Comparison of ENCODE assay signal across 9 cellular contexts in the genomic region with DNA sequence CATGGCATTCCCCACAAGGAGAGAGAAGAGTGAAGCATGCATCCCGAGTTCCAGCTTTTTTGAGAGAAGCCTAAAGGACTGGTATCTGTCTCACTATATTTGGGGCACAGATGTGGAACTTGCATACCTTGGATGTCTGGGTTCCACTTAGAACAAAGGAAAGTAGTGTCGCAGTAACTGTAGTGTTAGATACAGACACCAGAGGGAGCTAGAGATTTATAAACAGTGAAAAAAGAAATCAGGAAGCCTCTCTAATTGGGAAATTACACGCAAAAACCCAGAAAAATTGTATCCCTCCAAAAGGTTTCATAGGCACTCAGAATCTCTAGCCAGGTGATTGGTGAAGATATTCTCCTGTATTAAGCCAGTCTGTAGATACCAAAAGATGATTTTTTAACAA. TPM values are rescaled to one million over a fixed set of nuclear protein-coding genes. Genes with fewer than 3 reads are reported as not detected.
DNase-seq lines count a peak whose midpoint lies in the region; ATAC-seq and TF ChIP-seq lines count a peak whose summit lies in the region.
"Had no signal": no experiment of that assay in that cellular context is flagged by ENCODE, and none has a peak within 500 bp of the region (broad histone marks: within the 10 kb centered on the region; RNA-seq: fewer than 3 reads in every experiment).

No MANE protein-coding gene starts in this region.

- no peak overlapping the region for H2BK20ac ChIP-seq in IMR-90 (ENCODE audit: low read depth, low read length)

- H3K9me3 ChIP-seq in IMR-90 (ENCODE audit: control insufficient read depth, insufficient read depth, low read length) = no peaks in the 10 kb centered on the region; the same call in 1 of the 2 replicates
- H3K9me3 ChIP-seq in WERI-Rb-1 (ENCODE audit: severe bottlenecking) = no peaks in the 10 kb centered on the region
- H3K9me3 ChIP-seq in liver (ENCODE audit: control insufficient read depth in 4 of 4, low read length in 3 of 4) = no peaks in the 10 kb centered on the region
- H3K9me3 ChIP-seq: SJCRH30 had no signal

- H3K36me3 ChIP-seq in IMR-90 (ENCODE audit: control insufficient read depth, insufficient read depth, low read length) (no peaks in the 10 kb centered on the region), WERI-Rb-1 (no peaks in the 10 kb centered on the region), liver (ENCODE audit: control insufficient read depth in 4 of 4, insufficient read depth in 3 of 4, low read depth in 1 of 4, low read length in 3 of 4) (no peaks in the 10 kb centered on the region)
- H3K36me3 ChIP-seq: SJCRH30 had no signal

- no peak for ATAC-seq in IMR-90 (ENCODE audit: low read depth)

- no peak overlapping the region for H4K8ac ChIP-seq in IMR-90 (ENCODE audit: low read depth in 2 of 2, low read length in 2 of 2)

- H2AK5ac ChIP-seq in IMR-90 (ENCODE audit: low read depth, low read length) = no peak overlapping the region

- no peaks in the 10 kb centered on the region for H3K4me1 ChIP-seq in IMR-90 (ENCODE audit: control insufficient read depth, insufficient read depth, low read length)
- no peaks in the 10 kb centered on the region for H3K4me1 ChIP-seq in liver (ENCODE audit: control insufficient read depth in 4 of 4, insufficient read depth in 4 of 4, low read length in 3 of 4)
- H3K4me1 ChIP-seq: SJCRH30 had no signal

- dilution Hi-C loops in IMR-90 (cut with HindIII; ENCODE audit: low sequenced_read_pairs, unreplicated experiment) = no loop called here

- POLR2A ChIA-PET in IMR-90 (lab: Charles Lee; ENCODE audit: unreplicated experiment) = no interaction called here

- H3K14ac ChIP-seq in IMR-90 (replicated peaks; ENCODE audit: low read depth, low read length) = no peak overlapping the region

- no peak overlapping the region for H3K18ac ChIP-seq in IMR-90 (ENCODE audit: low read depth, low read length)

- peak; percentile 49 for TF ChIP-seq CTCF in IMR-90 (conservative IDR thresholded peaks at IDR 0.05; ENCODE audit: low read depth, low read length)
- peak; percentile 40; the same call in 1 of the 2 replicates for TF ChIP-seq CTCF in WERI-Rb-1 (IDR thresholded peaks at IDR 0.05; ENCODE audit: low read depth, low read length)
- TF ChIP-seq CTCF in liver (IDR thresholded peaks at IDR 0.05; ENCODE audit: low read depth, low read length, missing input control) = peak; percentile 65

- intact Hi-C loops in IMR-90 (cut with micrococcal nuclease) = no loop called here

- peak; percentile 48 for TF ChIP-seq RAD21 in IMR-90 (IDR thresholded peaks at IDR 0.05; ENCODE audit: low read length)
- peak; percentile 69 to 82 for TF ChIP-seq RAD21 in liver (IDR thresholded peaks at IDR 0.05)

- H3K4ac ChIP-seq in IMR-90 (ENCODE audit: low read depth, low read length) = no peak overlapping the region

- H3K27ac ChIP-seq in IMR-90 (ENCODE audit: insufficient read depth, low read length) (no peak overlapping the region), WERI-Rb-1 (no peak overlapping the region), liver (ENCODE audit: low read depth in 1 of 2, low read length in 2 of 2) (no peak overlapping the region)
- H3K27ac ChIP-seq: SJCRH30 had no signal

- no peak overlapping the region for H4K5ac ChIP-seq in IMR-90 (ENCODE audit: low read depth, low read length)

- CTCF ChIA-PET in IMR-90 (lab: Yijun Ruan, JAX) = no interaction called here

- H3K4me2 ChIP-seq in IMR-90 (ENCODE audit: low read depth, low read length) = no peak overlapping the region

- H2AFZ ChIP-seq in IMR-90 (replicated peaks; ENCODE audit: low read length, poor library complexity) = no peak overlapping the region

- H2BK5ac ChIP-seq in IMR-90 (ENCODE audit: low read depth, low read length, poor library complexity, severe bottlenecking) = no peak overlapping the region

- H4K91ac ChIP-seq in IMR-90 (ENCODE audit: insufficient read depth, low read depth, low read length) = no peak overlapping the region

- no peak overlapping the region for H3K4me3 ChIP-seq in IMR-90 (ENCODE audit: insufficient read depth, low read depth, low read length)
- H3K4me3 ChIP-seq in WERI-Rb-1 (ENCODE audit: low read depth, low read length) = no peak overlapping the region
- no peak overlapping the region for H3K4me3 ChIP-seq in liver (ENCODE audit: low read depth in 1 of 3, low read length in 3 of 3)
- H3K4me3 ChIP-seq: SJCRH30 had no signal

- in situ Hi-C loops in IMR-90 (cut with MboI; ENCODE audit: low sequenced_read_pairs) = no loop called here

- no TSS peak for BruUV-seq in IMR-90 (replicated peaks; lab: Mats Ljungman, UMichigan)

- no peaks in the 10 kb centered on the region for H3K79me1 ChIP-seq in IMR-90 (ENCODE audit: low read depth in 1 of 2, low read length in 2 of 2)

- H3K56ac ChIP-seq in IMR-90 (ENCODE audit: extremely low read depth, insufficient read depth, low read length) = no peak overlapping the region

- no peak overlapping the region for H2BK120ac ChIP-seq in IMR-90 (ENCODE audit: low read depth, low read length)

- H4K20me1 ChIP-seq in IMR-90 (ENCODE audit: insufficient read depth, low read length) = no peaks in the 10 kb centered on the region

- WGBS in IMR-90 (ENCODE audit: extremely low coverage in 2 of 2, insufficient read length in 1 of 2), 2 experiments = no CpG with 5 or more reads among the region's 3 CpGs
- 0% methylated on average over 3 of the region's 3 CpGs for WGBS in liver

- TF ChIP-seq POLR2A in IMR-90 (IDR thresholded peaks at IDR 0.05; ENCODE audit: low read depth, low read length) = no peak

- H2BK15ac ChIP-seq in IMR-90 (ENCODE audit: low read depth, low read length) = no peak overlapping the region

- no peak overlapping the region for H3K23ac ChIP-seq in IMR-90 (ENCODE audit: low read depth, low read length)

- no peak overlapping the region for H2AK9ac ChIP-seq in IMR-90 (replicated peaks; ENCODE audit: low read depth, low read length, poor library complexity)

- H3K9me1 ChIP-seq in IMR-90 (ENCODE audit: insufficient read depth, low read length) = no peaks in the 10 kb centered on the region

- H3K27me3 ChIP-seq in IMR-90 (ENCODE audit: control insufficient read depth, insufficient read depth, low read length) (no peaks in the 10 kb centered on the region), WERI-Rb-1 (ENCODE audit: insufficient read depth, low read depth, severe bottlenecking) (peaks cover 23% of the 10 kb centered on the region), liver (ENCODE audit: control insufficient read depth in 4 of 4, insufficient read depth in 4 of 4, low read length in 3 of 4) (peaks cover 0 to 2% (median 0%) of the 10 kb centered on the region in 4 donors)
- H3K27me3 ChIP-seq: SJCRH30 had no signal

- H3K9ac ChIP-seq in IMR-90 (ENCODE audit: low read depth, low read length) (no peak overlapping the region), liver (ENCODE audit: low read depth in 1 of 2, low read length in 2 of 2) (no peak overlapping the region)

- DNase-seq in ELR (ENCODE audit: low read depth) (peak; percentile 41), IMR-90 (no peak), WERI-Rb-1 (no peak), cortex of kidney (lab: John Stamatoyannopoulos, UW) (no peak)
- DNase-seq in effector CD4-positive, alpha-beta T cell = no peak
- no peak for DNase-seq in stimulated activated naive CD4-positive, alpha-beta T cell treated with Interleukin-2 at 50 U/mL for 16 hours (lab: John Stamatoyannopoulos, UW)
- DNase-seq in stimulated activated CD4-positive, alpha-beta T cell treated with anti-CD3 and anti-CD28 coated beads, Interleukin-1b, Interleukin-23, amount 100 ng/mL, for 48 hours = no peak

TF ChIP-seq in IMR-90, 13 proteins besides CTCF, POLR2A, EP300 and RAD21:
- TF ChIP-seq SMC3 (IDR thresholded peaks at IDR 0.05; ENCODE audit: low read depth, low read length) (peak; percentile 44), RFX5 (IDR thresholded peaks at IDR 0.05; ENCODE audit: low read depth, low read length) (no peak), MAZ (IDR thresholded peaks at IDR 0.05; ENCODE audit: borderline replicate concordance, low read depth, low read length) (no peak)

TF ChIP-seq in liver, 16 proteins besides CTCF, POLR2A, EP300 and RAD21:
- TF ChIP-seq GABPA (IDR thresholded peaks at IDR 0.05 in 1 of 2, conservative IDR thresholded peaks at IDR 0.05 in 1 of 2) = no peak
- TF ChIP-seq, protein P1, sequence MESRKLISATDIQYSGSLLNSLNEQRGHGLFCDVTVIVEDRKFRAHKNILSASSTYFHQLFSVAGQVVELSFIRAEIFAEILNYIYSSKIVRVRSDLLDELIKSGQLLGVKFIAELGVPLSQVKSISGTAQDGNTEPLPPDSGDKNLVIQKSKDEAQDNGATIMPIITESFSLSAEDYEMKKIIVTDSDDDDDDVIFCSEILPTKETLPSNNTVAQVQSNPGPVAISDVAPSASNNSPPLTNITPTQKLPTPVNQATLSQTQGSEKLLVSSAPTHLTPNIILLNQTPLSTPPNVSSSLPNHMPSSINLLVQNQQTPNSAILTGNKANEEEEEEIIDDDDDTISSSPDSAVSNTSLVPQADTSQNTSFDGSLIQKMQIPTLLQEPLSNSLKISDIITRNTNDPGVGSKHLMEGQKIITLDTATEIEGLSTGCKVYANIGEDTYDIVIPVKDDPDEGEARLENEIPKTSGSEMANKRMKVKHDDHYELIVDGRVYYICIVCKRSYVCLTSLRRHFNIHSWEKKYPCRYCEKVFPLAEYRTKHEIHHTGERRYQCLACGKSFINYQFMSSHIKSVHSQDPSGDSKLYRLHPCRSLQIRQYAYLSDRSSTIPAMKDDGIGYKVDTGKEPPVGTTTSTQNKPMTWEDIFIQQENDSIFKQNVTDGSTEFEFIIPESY (IDR thresholded peaks at IDR 0.05) = no peak
TF ChIP-seq in liver: peak in this region for 0.

RNA-seq across cellular contexts. Expression of a gene that starts 34.4 kb away (rescaled TPM):
- total RNA-seq in IMR-90 (2012; rRNA removed) (not detected in 2 replicates), liver (under 1 TPM in 1 of 2 donors, not detected in 1; 0.05 TPM)
- polyA plus RNA-seq in IMR-90 (2012; rRNA removed) (not detected in 2 replicates), liver (not detected)
- polyA plus RNA-seq in IMR-90 (2012; cell fraction: cytosol; rRNA removed) = not detected in 2 replicates
- polyA plus RNA-seq in IMR-90 (2012; cell fraction: nucleus; rRNA removed; ENCODE audit: low replicate concordance) = not detected in 2 replicates
